8 cellular contexts compared by ENCODE assay signal in the genomic region with DNA sequence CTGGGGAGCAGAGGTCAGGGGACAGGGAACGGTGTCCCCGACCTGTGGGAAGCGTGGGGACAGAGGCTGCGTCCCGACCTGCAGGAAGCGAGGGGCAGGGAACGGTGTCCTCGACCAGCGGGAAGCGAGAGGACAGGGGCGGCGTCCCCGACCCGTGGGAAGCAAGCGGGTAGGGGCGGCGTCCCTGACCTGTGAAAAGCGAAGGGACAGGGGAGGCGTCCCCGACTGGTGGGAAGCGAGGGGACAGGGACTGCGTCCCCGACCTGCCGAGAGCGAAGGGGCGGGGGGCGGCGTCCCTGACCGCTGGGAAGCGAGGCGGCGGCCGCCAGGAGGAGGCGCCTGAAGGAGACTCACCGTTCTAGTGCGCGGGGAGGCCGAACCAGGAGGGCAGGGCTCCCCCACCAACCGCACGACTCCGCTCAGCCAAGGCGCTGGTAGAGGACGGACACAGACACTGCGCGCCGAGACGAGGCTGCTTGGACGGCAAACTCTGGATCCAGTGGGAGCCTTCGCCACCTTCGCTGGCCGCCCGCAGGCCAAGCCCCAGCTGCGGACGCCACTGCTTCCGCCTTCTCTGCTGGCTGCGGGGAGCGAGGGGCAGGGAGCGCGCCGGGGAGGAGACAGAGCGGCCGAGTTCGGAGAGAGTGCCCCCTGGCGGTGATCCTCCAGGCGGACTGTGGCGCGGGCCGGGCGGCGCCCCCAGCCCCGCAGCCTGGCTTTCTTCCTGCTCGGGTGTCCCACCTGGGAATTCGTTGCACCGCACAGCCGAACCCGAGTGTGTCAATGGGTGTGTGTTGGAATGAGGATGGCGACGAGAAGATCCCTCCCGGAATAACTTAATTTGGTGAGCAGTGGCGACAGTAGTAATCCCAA. TPM values are rescaled to one million over a fixed set of nuclear protein-coding genes. Genes with fewer than 3 reads are reported as not detected.
DNase-seq lines count a peak whose midpoint lies in the region; ATAC-seq lines count a peak whose summit lies in the region.

TRAF6 (minus strand) TSS at position 579 of the 873 bp plus-strand sequence. CDS start 8,757 bp downstream, outside the sequence.

- peak within 1 kb of the TSS; percentile 30 to 83 for H3K4me3 ChIP-seq in aorta (ENCODE audit: low read length in 2 of 2)

- WGBS in aorta, 2 donors = 0% methylated on average over 54 to 80 of the region's 80 CpGs

- ATAC-seq in GM18498 (IDR thresholded peaks at IDR 0.05; ENCODE audit: unreplicated experiment) = peak; percentile 98
- ATAC-seq in HG02798 (IDR thresholded peaks at IDR 0.05; ENCODE audit: poor library complexity, unreplicated experiment) = peak; percentile 97
- peak; percentile 99 for ATAC-seq in aorta (ENCODE audit: low FRiP score)

- H3K36me3 ChIP-seq in aorta (ENCODE audit: control insufficient read depth in 1 of 2, insufficient read depth in 2 of 2, low read length in 1 of 2) = no peaks in the 10 kb centered on the region

- H3K27ac ChIP-seq in aorta (ENCODE audit: low read depth in 1 of 2, low read length in 2 of 2) = peak within 1 kb of the TSS in 1 of 2 donors; percentile 14

- no peaks in the 10 kb centered on the region for H3K4me1 ChIP-seq in aorta (ENCODE audit: control insufficient read depth in 1 of 2, insufficient read depth in 2 of 2, low read length in 2 of 2)

- H3K27me3 ChIP-seq in aorta (ENCODE audit: control insufficient read depth in 1 of 2, insufficient read depth in 2 of 2, low read length in 1 of 2) = no peaks in the 10 kb centered on the region

- H3K9me3 ChIP-seq in aorta (ENCODE audit: control insufficient read depth, low read length) = peaks cover 3% of the 10 kb centered on the region

- DNase-seq in NCI-H1417 (lab: John Stamatoyannopoulos, UW) (peak; percentile 90 to 91 (median 91)), anterior cingulate cortex (lab: John Stamatoyannopoulos, UW) (peak in 57 of 58 donors; percentile 16 to 91 (median 78)), hepatic stellate cell (ENCODE audit: low spot score) (peak; percentile 78), renal cortical epithelial cell (ENCODE audit: low read depth) (peak; percentile 38), aorta (peak; percentile 94 to 98)

- intact Hi-C loops in T-helper 2 cell treated with Interferon-gamma antibody and Interleukin-4, amounts not matched to agents 100 ng/mL and 5 ng/mL, for 36 hours (cut with micrococcal nuclease) = loop anchor here (1.0 to 10.0 kb wide), 6 partner anchors 18 to 845 kb away; partner anchors contain the start of genes COMMD9 and TRIM44
- intact Hi-C loops in aorta (cut with DNase I) = no loop called here

RNA-seq across cellular contexts. Expression of gene TRAF6, which starts in this region (rescaled TPM):
- 11.8 and 12.2 TPM in 2 replicates for total RNA-seq in T-helper 2 cell treated with Interferon-gamma antibody and Interleukin-4, amounts not matched to agents 100 ng/mL and 5 ng/mL, for 36 hours
- total RNA-seq in renal cortical epithelial cell (10.2 and 15.6 TPM in 2 replicates), aorta (10 to 100 TPM; 18.7 to 22.5 TPM)
- polyA plus RNA-seq in aorta = 1 to 10 TPM; 4.4 to 5.7 TPM

Comparison
In these comparisons a context has a peak if more than half of its experiments do, and no peak if none do; other contexts are left out.
1. DNase-seq: peak in every context shown above with its lines; median percentile 96 in aorta; 91 in NCI-H1417; 78 in anterior cingulate cortex; 78 in hepatic stellate cell; 38 in renal cortical epithelial cell.